ENCODE assay signal across 2 cellular contexts in the genomic region with DNA sequence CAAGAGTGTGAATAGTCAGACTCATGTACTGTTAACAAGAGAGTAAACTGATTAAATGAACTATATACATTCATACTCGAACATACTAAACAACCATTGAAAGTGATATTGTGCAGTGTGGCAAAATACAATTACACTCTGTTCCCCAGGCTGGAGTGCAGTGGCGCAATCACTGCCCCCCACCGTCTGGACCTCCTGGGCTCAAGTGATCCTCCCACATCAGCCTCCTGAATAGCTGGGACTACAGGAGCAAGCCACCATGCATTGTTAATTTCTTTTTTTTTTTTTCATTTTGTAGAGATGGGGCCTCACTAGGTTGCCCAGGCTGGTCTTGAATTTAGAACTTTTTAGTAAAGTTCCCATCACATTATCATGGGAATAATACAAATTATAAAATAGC.
TF ChIP-seq lines count a peak whose summit lies in the region.

No MANE protein-coding gene starts in this region.

TF ChIP-seq in A549, 52 proteins besides CTCF, POLR2A, EP300 and RAD21 (continued from another document):
- TF ChIP-seq, protein P1, sequence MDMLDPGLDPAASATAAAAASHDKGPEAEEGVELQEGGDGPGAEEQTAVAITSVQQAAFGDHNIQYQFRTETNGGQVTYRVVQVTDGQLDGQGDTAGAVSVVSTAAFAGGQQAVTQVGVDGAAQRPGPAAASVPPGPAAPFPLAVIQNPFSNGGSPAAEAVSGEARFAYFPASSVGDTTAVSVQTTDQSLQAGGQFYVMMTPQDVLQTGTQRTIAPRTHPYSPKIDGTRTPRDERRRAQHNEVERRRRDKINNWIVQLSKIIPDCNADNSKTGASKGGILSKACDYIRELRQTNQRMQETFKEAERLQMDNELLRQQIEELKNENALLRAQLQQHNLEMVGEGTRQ (IDR thresholded peaks at IDR 0.05): no peak
- TF ChIP-seq HES2 (IDR thresholded peaks at IDR 0.05) (no peak), KDM1A (IDR thresholded peaks at IDR 0.05; ENCODE audit: low read depth) (no peak), REST (IDR thresholded peaks at IDR 0.05) (no peak), SREBF2 (IDR thresholded peaks at IDR 0.05) (no peak), EHF (CRISPR knock-in tag; IDR thresholded peaks at IDR 0.05) (no peak), BHLHE40 (IDR thresholded peaks at IDR 0.05; ENCODE audit: low read depth, low read length) (no peak), SMC3 (IDR thresholded peaks at IDR 0.05) (no peak), CHD4 (IDR thresholded peaks at IDR 0.05; ENCODE audit: borderline replicate concordance) (no peak), NPAS2 (CRISPR knock-in tag; IDR thresholded peaks at IDR 0.05; ENCODE audit: borderline replicate concordance) (no peak), HDAC2 (IDR thresholded peaks at IDR 0.05) (no peak)
TF ChIP-seq in A549: peak in this region for 0.

TF ChIP-seq in HEK293, 187 proteins besides CTCF, POLR2A, EP300 and RAD21 (continued from another document):
- no peak for TF ChIP-seq PRDM2 (tag by site-specific recombination; IDR thresholded peaks at IDR 0.05; ENCODE audit: borderline replicate concordance)
- peak; percentile 51; the same call in 1 of the 2 replicates for TF ChIP-seq ZNF664 (tag by site-specific recombination; IDR thresholded peaks at IDR 0.05)
